20 cellular contexts compared by ENCODE assay signal in the genomic region with DNA sequence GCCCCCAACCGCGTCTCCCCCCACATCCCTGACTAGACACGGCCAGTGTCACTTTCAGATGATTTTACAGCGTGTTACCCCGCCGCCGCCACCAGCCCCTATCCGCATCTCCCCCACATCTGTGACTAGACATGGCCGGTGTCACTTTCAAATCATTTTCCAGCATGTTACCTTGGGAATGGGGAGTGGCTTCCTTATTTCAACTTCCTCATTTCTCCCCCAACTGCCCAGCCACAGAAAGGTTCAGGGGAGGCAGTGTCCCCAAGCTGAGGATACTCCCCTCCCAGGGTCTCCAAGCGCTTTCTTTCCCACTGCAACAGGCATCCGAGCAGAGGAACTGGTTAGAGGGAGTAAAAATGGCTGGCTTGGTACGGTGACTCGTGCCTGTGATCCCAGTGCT.
"Had no signal": no experiment of that assay in that cellular context is flagged by ENCODE, and none has a peak within 500 bp of the region (broad histone marks: within the 10 kb centered on the region; RNA-seq: fewer than 3 reads in every experiment).

No MANE protein-coding gene starts in this region.

- H3K36me3 Mint-ChIP-seq: activated naive CD4-positive, alpha-beta T cell treated with anti-CD3 and anti-CD28 coated beads, Interleukin-2, amount 10 ng/mL, durations not matched to agents 7 days and 5 days had no signal

- H3K4me3 Mint-ChIP-seq: activated naive CD4-positive, alpha-beta T cell treated with anti-CD3 and anti-CD28 coated beads, Interleukin-2, amount 10 ng/mL, durations not matched to agents 7 days and 5 days; activated naive CD8-positive, alpha-beta T cell treated with anti-CD3 and anti-CD28 coated beads, Interleukin-2, amount 50 U/mL, for 24 hours; brain; T-helper 2 cell treated with Interferon-gamma antibody and Interleukin-4, amounts not matched to agents 5 μg/mL and 100 μg/mL, for 36 hours had no signal

- ATAC-seq: activated naive CD8-positive, alpha-beta T cell treated with anti-CD3 and anti-CD28 coated beads, Interleukin-2, amount 50 U/mL, for 24 hours; left lung had no signal

- H3K27me3 Mint-ChIP-seq: activated naive CD4-positive, alpha-beta T cell treated with anti-CD3 and anti-CD28 coated beads, Interleukin-2, amount 10 ng/mL, durations not matched to agents 7 days and 5 days; activated naive CD8-positive, alpha-beta T cell treated with anti-CD3 and anti-CD28 coated beads, Interleukin-2, amount 50 U/mL, for 24 hours; progenitor cell of endocrine pancreas had no signal

- H3K36me3 ChIP-seq: left lung, thyroid gland had no signal

- H3K27ac Mint-ChIP-seq: activated naive CD4-positive, alpha-beta T cell treated with anti-CD3 and anti-CD28 coated beads, Interleukin-2, amount 10 ng/mL, durations not matched to agents 7 days and 5 days; activated naive CD8-positive, alpha-beta T cell treated with anti-CD3 and anti-CD28 coated beads, Interleukin-2, amount 50 U/mL, for 24 hours; T-helper 2 cell treated with Interferon-gamma antibody and Interleukin-4, amounts not matched to agents 5 μg/mL and 100 μg/mL, for 36 hours had no signal

- H3K4me3 ChIP-seq: left lung, thyroid gland had no signal

- H3K9me3 Mint-ChIP-seq: activated naive CD4-positive, alpha-beta T cell treated with anti-CD3 and anti-CD28 coated beads, Interleukin-2, amount 10 ng/mL, durations not matched to agents 7 days and 5 days; activated naive CD8-positive, alpha-beta T cell treated with anti-CD3 and anti-CD28 coated beads, Interleukin-2, amount 50 U/mL, for 24 hours; brain; T-helper 2 cell treated with Interferon-gamma antibody and Interleukin-4, amounts not matched to agents 5 μg/mL and 100 μg/mL, for 36 hours had no signal

- H3K4me1 ChIP-seq: left lung, thyroid gland had no signal

- H3K9me3 ChIP-seq: left lung, thyroid gland had no signal

- H3K27ac ChIP-seq: left lung, thyroid gland, WERI-Rb-1 had no signal

- DNase-seq: activated CD4-positive, alpha-beta T cell treated with anti-CD3 and anti-CD28 coated beads for 1 hour; activated CD8-positive, alpha-beta memory T cell treated with anti-CD3 and anti-CD28 coated beads for 24 hours; activated CD8-positive, alpha-beta memory T cell treated with anti-CD3 and anti-CD28 coated beads, Interleukin-2, amount 50 U/mL, for 48 hours; activated effector memory CD4-positive, alpha-beta T cell treated with Interleukin-2 at 50 U/mL for 16 hours; activated naive CD4-positive, alpha-beta T cell treated with anti-CD3 and anti-CD28 coated beads, Interleukin-2, amount 10 ng/mL, durations not matched to agents 7 days and 5 days; activated naive CD8-positive, alpha-beta T cell treated with anti-CD3 and anti-CD28 coated beads, Interleukin-2, amount 50 U/mL, for 24 hours; activated T-cell treated with anti-CD3 and anti-CD28 coated beads, Interleukin-2, amount 50 U/mL, for 48 hours; anterior cingulate cortex; caudate nucleus; erythroblast; foreskin melanocyte; left lung; mammary epithelial cell; midbrain; stimulated activated naive CD4-positive, alpha-beta T cell; thyroid gland; WERI-Rb-1 had no signal

- H3K27me3 ChIP-seq: left lung, thyroid gland had no signal
